In genomic region chr14:51448831-51449665, GRCh38 we compare ENCODE assay signal across 7 cellular contexts.
A peak's percentile ranks its signal among the peaks of the same experiment; 100 is the strongest.
DNase-seq lines count a peak whose midpoint lies in the region; ATAC-seq and TF ChIP-seq lines count a peak whose summit lies in the region.

No MANE protein-coding gene starts in this region.

- no peaks in the 10 kb centered on the region for H3K9me2 ChIP-seq in PC-9 (ENCODE audit: insufficient read depth)

- ATAC-seq in heart right ventricle, result peak; percentile 79 to 98 (median 88)

- no peaks in the 10 kb centered on the region for H4K20me1 ChIP-seq in PC-9 (ENCODE audit: insufficient read depth)

- H3F3A ChIP-seq in PC-9 (ENCODE audit: insufficient read depth, low read depth), result peaks cover 2% of the 10 kb centered on the region; the same call in 1 of the 2 replicates

- no peak overlapping the region for H3K4me3 ChIP-seq in astrocyte of the spinal cord (ENCODE audit: low read depth, low read length)
- no peak overlapping the region for H3K4me3 ChIP-seq in heart right ventricle
- H3K4me3 ChIP-seq in testis, result no peak overlapping the region
- H3K4me3 ChIP-seq in PC-9, result no peak overlapping the region

- H3K4me3 Mint-ChIP-seq in HFFc6, result no peak overlapping the region

- POLR2A ChIA-PET in PC-9 (lab: Charles Lee; ENCODE audit: unreplicated experiment), result no interaction called here

- H3K79me2 ChIP-seq in PC-9 (ENCODE audit: low read depth), result no peaks in the 10 kb centered on the region

- H3K36me3 Mint-ChIP-seq in HFFc6 (ENCODE audit: low read depth), result no peaks in the 10 kb centered on the region

- TF ChIP-seq CTCF in HFFc6 (IDR thresholded peaks at IDR 0.05), result no peak
- no peak for TF ChIP-seq CTCF in astrocyte of the spinal cord (IDR thresholded peaks at IDR 0.05; ENCODE audit: low read depth, low read length)
- TF ChIP-seq CTCF in heart right ventricle (IDR thresholded peaks at IDR 0.05), result no peak
- TF ChIP-seq CTCF in testis (IDR thresholded peaks at IDR 0.05), result no peak
- TF ChIP-seq CTCF in PC-9 (conservative IDR thresholded peaks at IDR 0.05), result no peak

- DNase-seq in HFFc6, result peak; percentile 78
- DNase-seq in astrocyte of the spinal cord (ENCODE audit: low read depth, low spot score), result peak; percentile 80
- peak in 1 of 2 donors; percentile 57 for DNase-seq in heart right ventricle
- DNase-seq in testis, result peak; percentile 64
- no peak for DNase-seq in PC-9
- no peak for DNase-seq in NCI-H2196 treated with DMSO at 0.1 percent for 48 hours (lab: John Stamatoyannopoulos, UW; ENCODE audit: unreplicated experiment)
- no peak for DNase-seq in germinal center (ENCODE audit: low spot score)

- H3K9me3 Mint-ChIP-seq in HFFc6, result no peaks in the 10 kb centered on the region

- no peak overlapping the region for H2AFZ ChIP-seq in PC-9

- H3K27me3 ChIP-seq in heart right ventricle (no peaks in the 10 kb centered on the region), testis (no peaks in the 10 kb centered on the region), PC-9 (ENCODE audit: insufficient read depth, low read depth) (no peaks in the 10 kb centered on the region)

- no peak overlapping the region for H3K4me2 ChIP-seq in PC-9

- H3K9me3 ChIP-seq in heart right ventricle (no peaks in the 10 kb centered on the region), testis (no peaks in the 10 kb centered on the region), PC-9 (ENCODE audit: insufficient read depth, low read depth) (peaks cover 7% of the 10 kb centered on the region; the same call in 1 of the 2 replicates)

- WGBS in heart right ventricle, 2 donors, result 48 to 59% methylated on average over 2 of the region's 2 CpGs
- WGBS in testis, 2 donors, result 44 to 50% methylated on average over 2 of the region's 2 CpGs

- peaks cover 54% of the 10 kb centered on the region for H3K4me1 Mint-ChIP-seq in HFFc6 (ENCODE audit: low read depth)

- TF ChIP-seq POLR2A in testis (IDR thresholded peaks at IDR 0.05), result no peak

- H3K27ac Mint-ChIP-seq in HFFc6, result peak overlapping the region; percentile 56

- CTCF ChIA-PET in PC-9 (lab: Charles Lee), result no interaction called here

- H3K36me3 ChIP-seq in heart right ventricle (no peaks in the 10 kb centered on the region), testis (ENCODE audit: low read depth, missing control alignments) (no peaks in the 10 kb centered on the region), PC-9 (ENCODE audit: low read depth) (no peaks in the 10 kb centered on the region)

- H3K27me3 Mint-ChIP-seq in HFFc6 (ENCODE audit: insufficient read depth), result no peaks in the 10 kb centered on the region

- in situ Hi-C loops in astrocyte of the spinal cord (cut with HindIII; ENCODE audit: low sequenced_read_pairs), result no loop called here

- BruUV-seq in PC-9 (replicated peaks; lab: Mats Ljungman, UMichigan), result no TSS peak

- H3K4me1 ChIP-seq in heart right ventricle (peaks cover 5 to 25% (median 12%) of the 10 kb centered on the region in 9 donors), testis (peaks cover 18% of the 10 kb centered on the region), PC-9 (replicated peaks; ENCODE audit: insufficient read depth) (peaks cover 7% of the 10 kb centered on the region; the same call in 1 of the 2 replicates)

- peak overlapping the region in 1 of 10 donors; percentile 12 for H3K27ac ChIP-seq in heart right ventricle
- H3K27ac ChIP-seq in testis, result no peak overlapping the region
- H3K27ac ChIP-seq in PC-9, result no peak overlapping the region

- intact Hi-C loops in heart right ventricle (cut with DNase I), result loop anchor here in 1 of 10 donors (5.0 kb wide), 1 partner anchor 52 kb away; no protein-coding TSS in a partner anchor
- intact Hi-C loops in testis (cut with DNase I; ENCODE audit: low total_unique reads), result no loop called here
- intact Hi-C loops in PC-9 (cut with micrococcal nuclease; ENCODE audit: unreplicated experiment), result loop anchor here (10.0 kb wide), 1 partner anchor 154 kb away; no protein-coding TSS in a partner anchor

Comparison
In these comparisons a context has a peak if more than half of its experiments do, and no peak if none do; other contexts are left out.
1. DNase-seq: peak in HFFc6 (single experiment), astrocyte of the spinal cord (single experiment) and testis (single experiment); none in PC-9 (0 of 2), NCI-H2196 treated with DMSO at 0.1 percent for 48 hours (single experiment) and germinal center (single experiment).